ENCODE assay signal across 12 cellular contexts in genomic region chr1:184806296-184806721, GRCh38. TPM values are rescaled to one million over a fixed set of nuclear protein-coding genes. Genes with fewer than 3 reads are reported as not detected.
DNase-seq lines count a peak whose midpoint lies in the region; ATAC-seq and TF ChIP-seq lines count a peak whose summit lies in the region.
"Had no signal": no experiment of that assay in that cellular context is flagged by ENCODE, and none has a peak within 500 bp of the region (broad histone marks: within the 10 kb centered on the region; RNA-seq: fewer than 3 reads in every experiment).

No MANE protein-coding gene starts in this region.

- no peaks in the 10 kb centered on the region for H3K27me3 Mint-ChIP-seq in progenitor cell of endocrine pancreas
- H3K27me3 Mint-ChIP-seq: activated CD8-positive, alpha-beta T cell treated with anti-CD3 and anti-CD28 coated beads for 36 hours; T-cell had no signal

- H3K9me3 Mint-ChIP-seq in progenitor cell of endocrine pancreas (ENCODE audit: low read depth), result no peaks in the 10 kb centered on the region
- H3K9me3 Mint-ChIP-seq: activated CD8-positive, alpha-beta T cell treated with anti-CD3 and anti-CD28 coated beads for 36 hours; H9; T-cell had no signal

- no peak overlapping the region for H3K4me3 Mint-ChIP-seq in progenitor cell of endocrine pancreas (ENCODE audit: low read depth)
- H3K4me3 Mint-ChIP-seq: activated CD8-positive, alpha-beta T cell treated with anti-CD3 and anti-CD28 coated beads for 36 hours; activated naive CD8-positive, alpha-beta T cell; H9; T-cell had no signal

- no peak for TF ChIP-seq CTCF in progenitor cell of endocrine pancreas (IDR thresholded peaks at IDR 0.05; ENCODE audit: unreplicated experiment)

- H3K27ac Mint-ChIP-seq in progenitor cell of endocrine pancreas, result no peak overlapping the region
- H3K27ac Mint-ChIP-seq: activated CD8-positive, alpha-beta T cell treated with anti-CD3 and anti-CD28 coated beads for 36 hours; H9 had no signal

- peaks cover 3% of the 10 kb centered on the region for H3K4me1 Mint-ChIP-seq in progenitor cell of endocrine pancreas (ENCODE audit: low read depth)

- DNase-seq in OCI-M1 (lab: John Stamatoyannopoulos, UW), result peak; percentile 97
- DNase-seq in germinal center (ENCODE audit: low spot score), result peak; percentile 12
- peak; percentile 60 for DNase-seq in pons (ENCODE audit: low spot score)
- no peak for DNase-seq in progenitor cell of endocrine pancreas (ENCODE audit: low spot score, unreplicated experiment)

- H3K36me3 Mint-ChIP-seq in progenitor cell of endocrine pancreas (ENCODE audit: insufficient read depth), result peaks cover 3% of the 10 kb centered on the region
- H3K36me3 Mint-ChIP-seq: activated naive CD8-positive, alpha-beta T cell had no signal

- peak; percentile 8 for ATAC-seq in GM21360 (IDR thresholded peaks at IDR 0.05; ENCODE audit: unreplicated experiment)
- ATAC-seq in HG03457 (IDR thresholded peaks at IDR 0.05; ENCODE audit: unreplicated experiment), result no peak
- ATAC-seq in HG02763 (IDR thresholded peaks at IDR 0.05; ENCODE audit: unreplicated experiment), result no peak
- ATAC-seq in GM21367 (IDR thresholded peaks at IDR 0.05; ENCODE audit: unreplicated experiment), result no peak

RNA-seq across cellular contexts. Expression of gene EDEM3, which starts 51.7 kb away (rescaled TPM):
- 36.2 and 37.5 TPM in 2 replicates for total RNA-seq in progenitor cell of endocrine pancreas
